ENCODE assay signal across 11 cellular contexts in the genomic region with DNA sequence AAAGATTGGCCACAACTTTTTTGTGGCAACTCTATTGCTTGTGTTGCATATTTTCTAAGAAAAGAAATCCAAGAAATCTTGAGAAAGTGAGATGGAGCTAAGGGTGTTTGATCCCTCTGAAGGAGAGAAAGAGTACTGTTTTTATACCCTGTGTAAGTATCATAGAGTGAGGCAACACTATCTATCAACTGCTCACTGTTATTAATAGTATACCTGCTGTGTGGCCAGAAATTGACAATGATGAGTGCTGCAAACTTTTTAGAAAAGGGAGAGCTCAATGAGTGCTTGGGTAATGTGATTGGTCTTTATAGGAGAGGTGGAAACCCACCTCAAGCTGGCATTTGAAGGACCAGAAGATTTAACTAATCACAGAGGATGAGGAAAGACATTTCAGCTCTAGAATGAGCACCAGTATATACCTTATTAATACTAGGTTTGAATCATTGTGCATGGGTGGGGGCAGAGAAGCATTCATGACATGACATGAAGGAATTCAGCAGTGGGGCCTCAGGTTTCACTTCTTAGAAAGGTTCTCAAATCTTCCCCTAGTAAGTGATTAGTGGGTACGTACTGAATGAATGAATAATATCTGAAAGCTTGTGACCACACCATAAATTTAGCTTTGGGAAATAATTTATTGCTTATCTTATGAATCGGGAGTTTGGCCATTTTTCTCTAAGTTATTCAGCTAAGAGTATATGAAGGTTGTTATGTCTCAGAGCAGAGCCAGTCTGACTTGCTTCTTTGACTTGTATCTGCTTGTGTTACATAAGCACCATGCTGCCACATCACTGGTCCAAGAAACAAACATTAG.
DNase-seq lines count a peak whose midpoint lies in the region; ATAC-seq and TF ChIP-seq lines count a peak whose summit lies in the region.
"Had no signal": no experiment of that assay in that cellular context is flagged by ENCODE, and none has a peak within 500 bp of the region (broad histone marks: within the 10 kb centered on the region; RNA-seq: fewer than 3 reads in every experiment).

No MANE protein-coding gene starts in this region.

- DNase-seq in AG09309 (ENCODE audit: low read depth) (peak; percentile 64), esophagus squamous epithelium (lab: John Stamatoyannopoulos, UW) (no peak), ACHN (no peak), BE2C (no peak), NCI-H524 (lab: John Stamatoyannopoulos, UW) (no peak)
- DNase-seq in activated naive CD4-positive, alpha-beta T cell treated with anti-CD3 and anti-CD28 coated beads, Interleukin-2, amount 10 ng/mL, durations not matched to agents 7 days and 5 days, result no peak
- DNase-seq: Calu3, caudate nucleus had no signal

- no peak for TF ChIP-seq CTCF in AG09309 (IDR thresholded peaks at IDR 0.05; ENCODE audit: control insufficient read depth, insufficient read depth, low read depth, low read length, missing control alignments)
- no peak for TF ChIP-seq CTCF in esophagus squamous epithelium (IDR thresholded peaks at IDR 0.05)
- TF ChIP-seq CTCF in BE2C (IDR thresholded peaks at IDR 0.05; ENCODE audit: low read depth, low read length), result no peak

- peak overlapping the region in 1 of 4 donors; percentile 33 for H3K27ac ChIP-seq in esophagus squamous epithelium

- no peaks in the 10 kb centered on the region for H3K27me3 Mint-ChIP-seq in activated naive CD4-positive, alpha-beta T cell treated with anti-CD3 and anti-CD28 coated beads, Interleukin-2, amount 10 ng/mL, durations not matched to agents 7 days and 5 days

- H3K4me1 ChIP-seq in esophagus squamous epithelium, result peaks cover 0 to 7% (median 0%) of the 10 kb centered on the region in 3 donors
- no peaks in the 10 kb centered on the region for H3K4me1 ChIP-seq in BE2C

- H3K4me3 ChIP-seq in AG09309 (ENCODE audit: control insufficient read depth, low read depth, low read length), result no peak overlapping the region
- H3K4me3 ChIP-seq in esophagus squamous epithelium, result no peak overlapping the region
- H3K4me3 ChIP-seq in BE2C (ENCODE audit: low read depth, low read length), result no peak overlapping the region

- ATAC-seq in GM18909 (IDR thresholded peaks at IDR 0.05; ENCODE audit: poor library complexity, unreplicated experiment), result peak; percentile 82
- peak; percentile 57 for ATAC-seq in HG02943 (IDR thresholded peaks at IDR 0.05; ENCODE audit: low read depth, unreplicated experiment)
- ATAC-seq: left lobe of liver had no signal

- in situ Hi-C loops in ACHN (cut with HindIII; ENCODE audit: low pct_ligation_motif_present, low pct_unique_long_range_greater_than_20kb, low sequenced_read_pairs), result no loop called here

- no peak for TF ChIP-seq POLR2A in esophagus squamous epithelium (IDR thresholded peaks at IDR 0.05)

- peaks cover 70% of the 10 kb centered on the region for H3K4me1 Mint-ChIP-seq in activated naive CD4-positive, alpha-beta T cell treated with anti-CD3 and anti-CD28 coated beads, Interleukin-2, amount 10 ng/mL, durations not matched to agents 7 days and 5 days

- no peaks in the 10 kb centered on the region for H3K27me3 ChIP-seq in esophagus squamous epithelium
- H3K27me3 ChIP-seq in BE2C, result no peaks in the 10 kb centered on the region

- intact Hi-C loops in esophagus squamous epithelium (cut with DNase I), result no loop called here

- H3K4me3 Mint-ChIP-seq in activated naive CD4-positive, alpha-beta T cell treated with anti-CD3 and anti-CD28 coated beads, Interleukin-2, amount 10 ng/mL, durations not matched to agents 7 days and 5 days, result no peak overlapping the region

- H3K9me3 ChIP-seq in esophagus squamous epithelium, result no peaks in the 10 kb centered on the region
- H3K9me3 ChIP-seq in BE2C, result no peaks in the 10 kb centered on the region

- H3K36me3 ChIP-seq in esophagus squamous epithelium (peaks cover 0 to 49% (median 0%) of the 10 kb centered on the region in 3 donors), BE2C (peaks cover 4% of the 10 kb centered on the region)

- no peaks in the 10 kb centered on the region for H3K9me3 Mint-ChIP-seq in activated naive CD4-positive, alpha-beta T cell treated with anti-CD3 and anti-CD28 coated beads, Interleukin-2, amount 10 ng/mL, durations not matched to agents 7 days and 5 days

- CTCF ChIA-PET in activated naive CD4-positive, alpha-beta T cell treated with anti-CD3 and anti-CD28 coated beads, Interleukin-2, amount 10 ng/mL, durations not matched to agents 7 days and 5 days (lab: Charles Lee), result interaction anchor here (1.6 to 7.3 kb wide), 4 partner anchors 9 to 80 kb away, joined by 3 to 35 read pairs (median 6); no protein-coding TSS in a partner anchor

- peak overlapping the region; percentile 71 for H3K27ac Mint-ChIP-seq in activated naive CD4-positive, alpha-beta T cell treated with anti-CD3 and anti-CD28 coated beads, Interleukin-2, amount 10 ng/mL, durations not matched to agents 7 days and 5 days

- H3K36me3 Mint-ChIP-seq in activated naive CD4-positive, alpha-beta T cell treated with anti-CD3 and anti-CD28 coated beads, Interleukin-2, amount 10 ng/mL, durations not matched to agents 7 days and 5 days, result peaks cover 85% of the 10 kb centered on the region

- WGBS in esophagus squamous epithelium, 2 donors, result 53 to 58% methylated on average over 2 of the region's 2 CpGs
